ENCODE assay signal across 16 cellular contexts in the genomic region with DNA sequence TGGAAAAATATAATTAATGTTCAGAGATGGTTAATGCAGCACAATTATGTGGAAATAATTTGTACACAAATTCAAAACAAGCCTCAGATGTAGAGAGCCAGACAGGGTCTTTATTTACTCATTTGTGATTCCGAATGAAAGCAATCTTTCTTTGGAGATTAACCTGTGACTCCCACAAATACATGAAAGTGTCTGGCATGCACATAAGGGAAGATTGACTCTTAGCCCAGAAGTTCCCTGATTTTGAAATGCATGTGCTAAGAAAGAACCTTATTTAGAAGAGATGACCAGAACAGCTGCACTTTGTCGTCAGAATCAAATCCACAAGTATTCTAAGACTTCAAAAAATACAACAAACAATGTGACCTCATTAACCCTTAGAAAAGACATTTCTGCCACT. TPM values are rescaled to one million over a fixed set of nuclear protein-coding genes. Genes with fewer than 3 reads are reported as not detected.
A peak's percentile ranks its signal among the peaks of the same experiment; 100 is the strongest.
DNase-seq lines count a peak whose midpoint lies in the region; ATAC-seq and TF ChIP-seq lines count a peak whose summit lies in the region.
"Had no signal": no experiment of that assay in that cellular context is flagged by ENCODE, and none has a peak within 500 bp of the region (broad histone marks: within the 10 kb centered on the region; RNA-seq: fewer than 3 reads in every experiment).

No MANE protein-coding gene starts in this region.

- POLR2A ChIA-PET in IMR-90 (lab: Charles Lee; ENCODE audit: unreplicated experiment): no interaction called here

- no peak overlapping the region for H3K56ac ChIP-seq in IMR-90 (ENCODE audit: extremely low read depth, insufficient read depth, low read length)

- H4K91ac ChIP-seq in IMR-90 (ENCODE audit: insufficient read depth, low read depth, low read length): no peak overlapping the region

- no CpG with 5 or more reads among the region's 2 CpGs for WGBS in IMR-90 (ENCODE audit: extremely low coverage in 2 of 2, insufficient read length in 1 of 2), 2 experiments

- no peak overlapping the region for H2BK120ac ChIP-seq in IMR-90 (ENCODE audit: low read depth, low read length)

- H3K4me1 ChIP-seq in IMR-90 (ENCODE audit: control insufficient read depth, insufficient read depth, low read length): peaks cover 2% of the 10 kb centered on the region; the same call in 1 of the 2 replicates
- peaks cover 0 to 9% of the 10 kb centered on the region in 2 donors for H3K4me1 ChIP-seq in left lung
- H3K4me1 ChIP-seq in vagina: peaks cover 12% of the 10 kb centered on the region
- H3K4me1 ChIP-seq in BE2C: no peaks in the 10 kb centered on the region
- H3K4me1 ChIP-seq: psoas muscle had no signal

- no TSS peak for BruUV-seq in IMR-90 (replicated peaks; lab: Mats Ljungman, UMichigan)

- no peaks in the 10 kb centered on the region for H4K20me1 ChIP-seq in IMR-90 (ENCODE audit: insufficient read depth, low read length)

- no peak for TF ChIP-seq RAD21 in IMR-90 (IDR thresholded peaks at IDR 0.05; ENCODE audit: low read length)

- no peak overlapping the region for H2AK5ac ChIP-seq in IMR-90 (ENCODE audit: low read depth, low read length)

- H3K14ac ChIP-seq in IMR-90 (replicated peaks; ENCODE audit: low read depth, low read length): no peak overlapping the region

- H4K5ac ChIP-seq in IMR-90 (ENCODE audit: low read depth, low read length): no peak overlapping the region

- TF ChIP-seq CTCF in IMR-90 (conservative IDR thresholded peaks at IDR 0.05; ENCODE audit: low read depth, low read length) (no peak), left lung (IDR thresholded peaks at IDR 0.05) (no peak), vagina (IDR thresholded peaks at IDR 0.05) (no peak), BE2C (IDR thresholded peaks at IDR 0.05; ENCODE audit: low read depth, low read length) (no peak)

- H3K4ac ChIP-seq in IMR-90 (ENCODE audit: low read depth, low read length): no peak overlapping the region

- peak overlapping the region; percentile 22; the same call in 1 of the 2 replicates for H3K4me2 ChIP-seq in IMR-90 (ENCODE audit: low read depth, low read length)

- H3K9me3 ChIP-seq in IMR-90 (ENCODE audit: control insufficient read depth, insufficient read depth, low read length): no peaks in the 10 kb centered on the region
- H3K9me3 ChIP-seq in left lung: no peaks in the 10 kb centered on the region
- H3K9me3 ChIP-seq in vagina: no peaks in the 10 kb centered on the region
- H3K9me3 ChIP-seq in BE2C: no peaks in the 10 kb centered on the region
- H3K9me3 ChIP-seq: HAP-1, psoas muscle had no signal

- no peaks in the 10 kb centered on the region for H3K36me3 ChIP-seq in IMR-90 (ENCODE audit: control insufficient read depth, insufficient read depth, low read length)
- no peaks in the 10 kb centered on the region for H3K36me3 ChIP-seq in left lung
- no peaks in the 10 kb centered on the region for H3K36me3 ChIP-seq in vagina
- H3K36me3 ChIP-seq in BE2C: no peaks in the 10 kb centered on the region
- H3K36me3 ChIP-seq: HAP-1 had no signal

- intact Hi-C loops in IMR-90 (cut with micrococcal nuclease) (no loop called here), left lung (cut with DNase I) (no loop called here), vagina (cut with DNase I) (no loop called here)

- no peaks in the 10 kb centered on the region for H3K9me1 ChIP-seq in IMR-90 (ENCODE audit: insufficient read depth, low read length)

- no peak overlapping the region for H2AK9ac ChIP-seq in IMR-90 (replicated peaks; ENCODE audit: low read depth, low read length, poor library complexity)

- DNase-seq in IMR-90 (peak; percentile 76), fibroblast of gingiva (ENCODE audit: low read depth) (peak; percentile 93), left lung (no peak), vagina (ENCODE audit: extremely low spot score in 2 of 2) (no peak), T1000 (lab: John Stamatoyannopoulos, UW) (no peak), hepatic stellate cell (ENCODE audit: low spot score) (no peak), BE2C (no peak)
- DNase-seq: activated B cell treated with CpG ODN at 0.5 μM for 24 hours; NCI-H510A treated with DMSO at 0.1 percent for 48 hours; psoas muscle; stimulated activated CD4-positive, alpha-beta T cell treated with anti-CD3 and anti-CD28 coated beads, Interleukin-4, amount 100 ng/mL, for 4 hours had no signal

- no peak overlapping the region for H4K8ac ChIP-seq in IMR-90 (ENCODE audit: low read depth in 2 of 2, low read length in 2 of 2)

- TF ChIP-seq POLR2A in IMR-90 (IDR thresholded peaks at IDR 0.05; ENCODE audit: low read depth, low read length): no peak
- no peak for TF ChIP-seq POLR2A in vagina (IDR thresholded peaks at IDR 0.05)

- H3K27ac ChIP-seq in IMR-90 (ENCODE audit: insufficient read depth, low read length) (no peak overlapping the region), left lung (peak overlapping the region in 1 of 2 donors; percentile 1), vagina (peak overlapping the region; percentile 40)
- H3K27ac ChIP-seq: epithelial cell of prostate had no signal

- no peak overlapping the region for H2AFZ ChIP-seq in IMR-90 (replicated peaks; ENCODE audit: low read length, poor library complexity)

- H3K23ac ChIP-seq in IMR-90 (ENCODE audit: low read depth, low read length): no peak overlapping the region

- no peak overlapping the region for H3K18ac ChIP-seq in IMR-90 (ENCODE audit: low read depth, low read length)

- in situ Hi-C loops in IMR-90 (cut with MboI; ENCODE audit: low sequenced_read_pairs): no loop called here

- H2BK15ac ChIP-seq in IMR-90 (ENCODE audit: low read depth, low read length): no peak overlapping the region

- CTCF ChIA-PET in IMR-90 (lab: Yijun Ruan, JAX): no interaction called here

- no peak overlapping the region for H2BK20ac ChIP-seq in IMR-90 (ENCODE audit: low read depth, low read length)

- ATAC-seq in IMR-90 (ENCODE audit: low read depth) (peak; percentile 60), left lung (peak; percentile 9)
- ATAC-seq: stimulated activated effector memory CD8-positive, alpha-beta T cell treated with anti-CD3 and anti-CD28 coated beads, Interleukin-12 subunit alpha, Interleukin-12 subunit beta, amount 100 ng/mL, for 72 hours had no signal

- H2BK5ac ChIP-seq in IMR-90 (ENCODE audit: low read depth, low read length, poor library complexity, severe bottlenecking): no peak overlapping the region

- H3K79me1 ChIP-seq in IMR-90 (ENCODE audit: low read depth in 1 of 2, low read length in 2 of 2): no peaks in the 10 kb centered on the region

- H3K4me3 ChIP-seq in IMR-90 (ENCODE audit: insufficient read depth, low read depth, low read length) (no peak overlapping the region), left lung (no peak overlapping the region), vagina (no peak overlapping the region), BE2C (ENCODE audit: low read depth, low read length) (no peak overlapping the region)
- H3K4me3 ChIP-seq: HAP-1, psoas muscle had no signal

- dilution Hi-C loops in IMR-90 (cut with HindIII; ENCODE audit: low sequenced_read_pairs, unreplicated experiment): no loop called here

- peaks cover 1% of the 10 kb centered on the region for H3K27me3 ChIP-seq in IMR-90 (ENCODE audit: control insufficient read depth, insufficient read depth, low read length)
- H3K27me3 ChIP-seq in left lung: no peaks in the 10 kb centered on the region
- no peaks in the 10 kb centered on the region for H3K27me3 ChIP-seq in vagina
- H3K27me3 ChIP-seq in BE2C: no peaks in the 10 kb centered on the region

- no peak overlapping the region for H3K9ac ChIP-seq in IMR-90 (ENCODE audit: low read depth, low read length)

TF ChIP-seq in IMR-90, 13 proteins besides CTCF, POLR2A, EP300 and RAD21:
- no peak for TF ChIP-seq BHLHE40 (IDR thresholded peaks at IDR 0.05; ENCODE audit: low read depth, low read length)
- TF ChIP-seq MXI1 (IDR thresholded peaks at IDR 0.05; ENCODE audit: borderline replicate concordance, low read depth, low read length): no peak
- TF ChIP-seq NFE2L2 (IDR thresholded peaks at IDR 0.05; ENCODE audit: low read depth, low read length): no peak
- no peak for TF ChIP-seq FOS (IDR thresholded peaks at IDR 0.05; ENCODE audit: low read depth, low read length)

RNA-seq across cellular contexts. Expression of gene RNLS, which starts 45.1 kb away (rescaled TPM):
- total RNA-seq in IMR-90 (2012; rRNA removed): 4.2 and 7.0 TPM in 2 replicates
- 4.0 and 4.5 TPM in 2 replicates for polyA plus RNA-seq in IMR-90 (2012; rRNA removed)
- polyA plus RNA-seq in IMR-90 (2012; cell fraction: cytosol; rRNA removed): 3.2 and 4.8 TPM in 2 replicates
- polyA plus RNA-seq in IMR-90 (2012; cell fraction: nucleus; rRNA removed; ENCODE audit: low replicate concordance): 2.0 TPM in 2 replicates
- total RNA-seq in left lung: 1 to 10 TPM; 5.8 to 8.8 TPM
- 13.3 TPM for total RNA-seq in vagina
- 5.1 TPM for polyA plus RNA-seq in BE2C (2012; ENCODE audit: insufficient read depth, insufficient read length, low read depth)

RNA-seq across cellular contexts. Expression of gene LIPJ, which starts 48.5 kb away (rescaled TPM):
- total RNA-seq in IMR-90 (2012; rRNA removed): not detected in 2 replicates
- not detected in 2 replicates for polyA plus RNA-seq in IMR-90 (2012; rRNA removed)
- polyA plus RNA-seq in IMR-90 (2012; cell fraction: cytosol; rRNA removed): not detected in 2 replicates
- not detected in 2 replicates for polyA plus RNA-seq in IMR-90 (2012; cell fraction: nucleus; rRNA removed; ENCODE audit: low replicate concordance)
- total RNA-seq in left lung: not detected
- not detected for total RNA-seq in vagina
- 0.29 TPM for polyA plus RNA-seq in BE2C (2012; ENCODE audit: insufficient read depth, insufficient read length, low read depth)
- total RNA-seq: chondrocyte had no signal
- polyA plus RNA-seq: urinary bladder had no signal

Comparison
In these comparisons a context has a peak if more than half of its experiments do, and no peak if none do; other contexts are left out.
1. DNase-seq: peak in IMR-90 (single experiment) and fibroblast of gingiva (single experiment); none in left lung (0 of 2), vagina (0 of 2), T1000 (single experiment), hepatic stellate cell (single experiment) and BE2C (single experiment).